In the genomic region with DNA sequence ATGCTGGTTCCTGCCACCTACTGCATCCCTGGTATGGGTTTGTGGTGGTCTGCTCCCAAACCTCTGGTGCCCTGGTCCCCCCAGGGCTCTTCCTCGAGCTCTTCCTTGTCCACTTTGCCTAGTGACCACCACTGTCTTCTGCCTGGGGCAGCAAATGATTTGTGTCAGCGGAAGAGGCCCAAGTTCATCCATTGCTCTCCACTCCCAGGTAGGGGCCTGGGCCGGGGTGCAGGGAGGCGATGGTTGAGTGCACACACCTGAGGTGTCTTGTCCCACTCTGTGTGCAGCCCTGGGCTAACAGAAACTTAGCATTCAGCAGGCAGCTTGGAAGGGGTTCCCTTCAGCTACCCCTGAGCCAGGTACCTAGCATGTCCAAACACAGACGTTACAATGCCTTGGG, we compare ENCODE assay signal across 37 cellular contexts.
DNase-seq lines count a peak whose midpoint lies in the region; ATAC-seq, FAIRE-seq and TF ChIP-seq lines count a peak whose summit lies in the region.
"Had no signal": no experiment of that assay in that cellular context is flagged by ENCODE, and none has a peak within 500 bp of the region (broad histone marks: within the 10 kb centered on the region; RNA-seq: fewer than 3 reads in every experiment).

No MANE protein-coding gene starts in this region.

- no peak overlapping the region for H3K4me3 ChIP-seq in GM23338
- H3K4me3 ChIP-seq in kidney (ENCODE audit: low read length in 2 of 2) = no peak overlapping the region
- no peak overlapping the region for H3K4me3 ChIP-seq in small intestine (ENCODE audit: low read depth in 1 of 2, low read length in 2 of 2)
- no peak overlapping the region for H3K4me3 ChIP-seq in Peyer's patch
- H3K4me3 ChIP-seq: A549; BLaER1; BLaER1 treated with 17β-estradiol and CSF1 and Interleukin-3, amounts not matched to agents 10 nM and 100 nM had no signal

- H3K36me3 Mint-ChIP-seq in GM23338 (ENCODE audit: low read depth) = no peaks in the 10 kb centered on the region
- no peaks in the 10 kb centered on the region for H3K36me3 Mint-ChIP-seq in stimulated activated naive B cell treated with anti-CD40 and anti-IgM and Interleukin-4, amounts not matched to agents 10 μg/mL and 1 μg/mL and 100 μg/mL, for 72 hours
- H3K36me3 Mint-ChIP-seq: CD14-positive monocyte; CD4-positive, alpha-beta memory T cell; CD4-positive, CD25-positive, alpha-beta regulatory T cell; CD8-positive, alpha-beta memory T cell; CD8-positive, alpha-beta T cell had no signal

- WGBS in small intestine, 3 donors = 52 to 60% (median 59%) methylated on average over 5 of the region's 5 CpGs

- H3K27ac ChIP-seq in GM23338 (ENCODE audit: low read depth) (no peak overlapping the region), kidney (ENCODE audit: low read depth in 2 of 2, low read length in 2 of 2) (no peak overlapping the region), small intestine (ENCODE audit: low read depth in 1 of 2, low read length in 1 of 2) (no peak overlapping the region), Peyer's patch (no peak overlapping the region)
- H3K27ac ChIP-seq: 22Rv1; A549; BLaER1; BLaER1 treated with 17β-estradiol and CSF1 and Interleukin-3, amounts not matched to agents 10 nM and 100 nM; C4-2B had no signal

- DNase-seq in activated gamma-delta T cell (lab: John Stamatoyannopoulos, UW) (peak; percentile 4), activated gamma-delta T cell treated with Interleukin-2 at 50 U/mL for 16 hours (no peak), GM23338 (ENCODE audit: low spot score) (no peak), kidney (peak; percentile 32), small intestine (no peak), mesenteric fat pad (ENCODE audit: low spot score) (no peak), Peyer's patch (no peak)
- DNase-seq in stimulated activated naive B cell treated with anti-CD40 and anti-IgM and Interleukin-4, amounts not matched to agents 10 μg/mL and 1 μg/mL and 100 μg/mL, for 72 hours = no peak
- DNase-seq: 8988T; ACHN; AML-193; BE2C; C1 segment of cervical spinal cord; Caco-2; Calu3; CD4-positive, alpha-beta memory T cell; CD4-positive, alpha-beta T cell; CD4-positive, CD25-positive, alpha-beta regulatory T cell; CD8-positive, alpha-beta memory T cell; CD8-positive, alpha-beta T cell; COR-L47; DMS 273 treated with DMSO at 0.1 percent for 48 hours; DMS153; DMS53; DMS79; DMS79 treated with DMSO at 0.1 percent for 48 hours; DND-41; EL had no signal

- no peaks in the 10 kb centered on the region for H4K20me1 ChIP-seq in GM23338 (replicated peaks; ENCODE audit: insufficient read depth)
- H4K20me1 ChIP-seq: BLaER1; BLaER1 treated with 17β-estradiol and CSF1 and Interleukin-3, amounts not matched to agents 10 nM and 100 nM had no signal

- H3K36me3 ChIP-seq in GM23338 (ENCODE audit: insufficient read depth) = no peaks in the 10 kb centered on the region
- no peaks in the 10 kb centered on the region for H3K36me3 ChIP-seq in kidney (ENCODE audit: control insufficient read depth in 1 of 2, insufficient read depth in 2 of 2, low read length in 2 of 2)
- no peaks in the 10 kb centered on the region for H3K36me3 ChIP-seq in small intestine (ENCODE audit: control insufficient read depth in 2 of 2, insufficient read depth in 2 of 2, low read length in 2 of 2)
- H3K36me3 ChIP-seq in Peyer's patch = no peaks in the 10 kb centered on the region
- H3K36me3 ChIP-seq: BE2C; BLaER1; BLaER1 treated with 17β-estradiol and CSF1 and Interleukin-3, amounts not matched to agents 10 nM and 100 nM had no signal

- H3K27me3 Mint-ChIP-seq in GM23338 (ENCODE audit: insufficient read depth, low read depth, poor library complexity) = no peaks in the 10 kb centered on the region
- no peaks in the 10 kb centered on the region for H3K27me3 Mint-ChIP-seq in stimulated activated naive B cell treated with anti-CD40 and anti-IgM and Interleukin-4, amounts not matched to agents 10 μg/mL and 1 μg/mL and 100 μg/mL, for 72 hours
- H3K27me3 Mint-ChIP-seq: B cell; CD4-positive, alpha-beta T cell; CD4-positive, CD25-positive, alpha-beta regulatory T cell had no signal

- H3K27me3 ChIP-seq in GM23338 (ENCODE audit: insufficient read depth) = no peaks in the 10 kb centered on the region
- H3K27me3 ChIP-seq in small intestine (ENCODE audit: control insufficient read depth in 2 of 2, insufficient read depth in 2 of 2, low read length in 2 of 2) = no peaks in the 10 kb centered on the region
- no peaks in the 10 kb centered on the region for H3K27me3 ChIP-seq in Peyer's patch
- H3K27me3 ChIP-seq: BE2C had no signal

- H3K9ac ChIP-seq in kidney (ENCODE audit: low read length in 2 of 2) = no peak overlapping the region
- H3K9ac ChIP-seq: BLaER1; BLaER1 treated with 17β-estradiol and CSF1 and Interleukin-3, amounts not matched to agents 10 nM and 100 nM had no signal

- H3K4me1 Mint-ChIP-seq in GM23338 = no peaks in the 10 kb centered on the region
- no peaks in the 10 kb centered on the region for H3K4me1 Mint-ChIP-seq in stimulated activated naive B cell treated with anti-CD40 and anti-IgM and Interleukin-4, amounts not matched to agents 10 μg/mL and 1 μg/mL and 100 μg/mL, for 72 hours
- H3K4me1 Mint-ChIP-seq: B cell; CD14-positive monocyte; CD4-positive, alpha-beta memory T cell; CD4-positive, CD25-positive, alpha-beta regulatory T cell; CD8-positive, alpha-beta memory T cell had no signal

- TF ChIP-seq POLR2A in Peyer's patch (IDR thresholded peaks at IDR 0.05) = no peak

- H3K9me3 Mint-ChIP-seq in GM23338 = no peaks in the 10 kb centered on the region
- H3K9me3 Mint-ChIP-seq in stimulated activated naive B cell treated with anti-CD40 and anti-IgM and Interleukin-4, amounts not matched to agents 10 μg/mL and 1 μg/mL and 100 μg/mL, for 72 hours = no peaks in the 10 kb centered on the region
- H3K9me3 Mint-ChIP-seq: CD4-positive, alpha-beta T cell; CD4-positive, CD25-positive, alpha-beta regulatory T cell; CD8-positive, alpha-beta T cell had no signal

- TF ChIP-seq CTCF in GM23338 (conservative IDR thresholded peaks at IDR 0.05; ENCODE audit: low read depth in 2 of 2) (no peak), kidney (IDR thresholded peaks at IDR 0.05; ENCODE audit: borderline replicate concordance, extremely low read depth, insufficient read depth) (no peak), Peyer's patch (IDR thresholded peaks at IDR 0.05) (no peak)

- intact Hi-C loops in kidney (cut with DNase I) = no loop called here

- no peaks in the 10 kb centered on the region for H3K9me3 ChIP-seq in kidney (ENCODE audit: control insufficient read depth in 1 of 2, low read length in 2 of 2)
- H3K9me3 ChIP-seq in small intestine (ENCODE audit: control insufficient read depth, low read depth) = no peaks in the 10 kb centered on the region
- H3K9me3 ChIP-seq in Peyer's patch = no peaks in the 10 kb centered on the region
- H3K9me3 ChIP-seq: A549; BE2C; BLaER1; BLaER1 treated with 17β-estradiol and CSF1 and Interleukin-3, amounts not matched to agents 10 nM and 100 nM; Caco-2 had no signal

- FAIRE-seq in kidney (lab: Jason Lieb, UNC) (no peak), small intestine (lab: Jason Lieb, UNC) (no peak)
- FAIRE-seq: A204.1, A549, D721Med had no signal

- no peak for ATAC-seq in GM23338
- no peak for ATAC-seq in stimulated activated naive B cell treated with anti-CD40 and anti-IgM and Interleukin-4, amounts not matched to agents 10 μg/mL and 1 μg/mL and 100 μg/mL, for 72 hours (replicated peaks)
- ATAC-seq: A549; CD8-positive, alpha-beta T cell had no signal

- H2AFZ ChIP-seq in GM23338 = no peak overlapping the region

- peak overlapping the region; percentile 70; the same call in 1 of the 2 replicates for H3K27ac Mint-ChIP-seq in GM23338
- peak overlapping the region; percentile 2 for H3K27ac Mint-ChIP-seq in stimulated activated naive B cell treated with anti-CD40 and anti-IgM and Interleukin-4, amounts not matched to agents 10 μg/mL and 1 μg/mL and 100 μg/mL, for 72 hours
- H3K27ac Mint-ChIP-seq: B cell; CD4-positive, alpha-beta T cell; CD4-positive, CD25-positive, alpha-beta regulatory T cell; CD8-positive, alpha-beta memory T cell; CD8-positive, alpha-beta T cell had no signal

- H3F3A ChIP-seq in GM23338 (replicated peaks; ENCODE audit: low read depth) = no peaks in the 10 kb centered on the region

- no peak overlapping the region for H3K4me2 ChIP-seq in GM23338
- H3K4me2 ChIP-seq: A549; BLaER1; BLaER1 treated with 17β-estradiol and CSF1 and Interleukin-3, amounts not matched to agents 10 nM and 100 nM had no signal

- no peak overlapping the region for H3K4me3 Mint-ChIP-seq in GM23338
- no peak overlapping the region for H3K4me3 Mint-ChIP-seq in stimulated activated naive B cell treated with anti-CD40 and anti-IgM and Interleukin-4, amounts not matched to agents 10 μg/mL and 1 μg/mL and 100 μg/mL, for 72 hours
- H3K4me3 Mint-ChIP-seq: B cell; CD14-positive monocyte; CD4-positive, alpha-beta memory T cell; CD4-positive, alpha-beta T cell; CD4-positive, CD25-positive, alpha-beta regulatory T cell; CD8-positive, alpha-beta memory T cell; CD8-positive, alpha-beta T cell had no signal

- no peaks in the 10 kb centered on the region for H3K9me2 ChIP-seq in GM23338 (ENCODE audit: insufficient read depth)

- H3K4me1 ChIP-seq in GM23338 (ENCODE audit: insufficient read depth) (no peaks in the 10 kb centered on the region), kidney (ENCODE audit: control insufficient read depth in 1 of 2, insufficient read depth in 1 of 2, low read depth in 1 of 2, low read length in 2 of 2) (no peaks in the 10 kb centered on the region), small intestine (ENCODE audit: control insufficient read depth in 2 of 2, insufficient read depth in 1 of 2, low read depth in 1 of 2, low read length in 1 of 2) (no peaks in the 10 kb centered on the region), Peyer's patch (no peaks in the 10 kb centered on the region)
- H3K4me1 ChIP-seq: A549; BE2C; BLaER1; BLaER1 treated with 17β-estradiol and CSF1 and Interleukin-3, amounts not matched to agents 10 nM and 100 nM; Caco-2 had no signal

- no peaks in the 10 kb centered on the region for H3K79me2 ChIP-seq in GM23338 (replicated peaks; ENCODE audit: insufficient read depth)

TF ChIP-seq in GM23338, 12 proteins besides CTCF, POLR2A, EP300 and RAD21 (continues in another document):
- TF ChIP-seq, protein P1, sequence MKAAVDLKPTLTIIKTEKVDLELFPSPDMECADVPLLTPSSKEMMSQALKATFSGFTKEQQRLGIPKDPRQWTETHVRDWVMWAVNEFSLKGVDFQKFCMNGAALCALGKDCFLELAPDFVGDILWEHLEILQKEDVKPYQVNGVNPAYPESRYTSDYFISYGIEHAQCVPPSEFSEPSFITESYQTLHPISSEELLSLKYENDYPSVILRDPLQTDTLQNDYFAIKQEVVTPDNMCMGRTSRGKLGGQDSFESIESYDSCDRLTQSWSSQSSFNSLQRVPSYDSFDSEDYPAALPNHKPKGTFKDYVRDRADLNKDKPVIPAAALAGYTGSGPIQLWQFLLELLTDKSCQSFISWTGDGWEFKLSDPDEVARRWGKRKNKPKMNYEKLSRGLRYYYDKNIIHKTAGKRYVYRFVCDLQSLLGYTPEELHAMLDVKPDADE (IDR thresholded peaks at IDR 0.05) = no peak
- TF ChIP-seq STAT1 (IDR thresholded peaks at IDR 0.05; ENCODE audit: unreplicated experiment) = no peak
- no peak for TF ChIP-seq EZH2 (IDR thresholded peaks at IDR 0.05; ENCODE audit: low read depth, unreplicated experiment)
- no peak for TF ChIP-seq ZNF331 (CRISPR knock-in tag; IDR thresholded peaks at IDR 0.05; ENCODE audit: low read depth)
- TF ChIP-seq JUNB (IDR thresholded peaks at IDR 0.05; ENCODE audit: unreplicated experiment) = no peak
- no peak for TF ChIP-seq NANOG (IDR thresholded peaks at IDR 0.05; ENCODE audit: borderline replicate concordance)

Comparison
In these comparisons a context has a peak if more than half of its experiments do, and no peak if none do; other contexts are left out.
1. DNase-seq: peak in activated gamma-delta T cell (single experiment) and kidney (single experiment); none in activated gamma-delta T cell treated with Interleukin-2 at 50 U/mL for 16 hours (single experiment), GM23338 (single experiment), stimulated activated naive B cell treated with anti-CD40 and anti-IgM and Interleukin-4, amounts not matched to agents 10 μg/mL and 1 μg/mL and 100 μg/mL, for 72 hours (single experiment), small intestine (single experiment), mesenteric fat pad (single experiment) and Peyer's patch (0 of 3).